Comparison of ENCODE assay signal across 23 cellular contexts in genomic region chr11:85937838-85938237, GRCh38.
"Had no signal": no experiment of that assay in that cellular context is flagged by ENCODE, and none has a peak within 500 bp of the region (broad histone marks: within the 10 kb centered on the region; RNA-seq: fewer than 3 reads in every experiment).

No MANE protein-coding gene starts in this region.

- DNase-seq: Karpas-422, KG1, MG63, NCI-H1092, NCI-H1105 treated with DMSO at 0.1 percent for 48 hours, NCI-H1417 treated with DMSO at 0.1 percent for 48 hours, NCI-H146, NCI-H187, NCI-H2029, NCI-H2081 treated with DMSO at 0.1 percent for 48 hours, NCI-H2171, NCI-H226, NCI-H446, NCI-H510A, NCI-H524 treated with DMSO at 0.1 percent for 48 hours, NCI-H69, NCI-H774, PC-3, SHP77, SK-N-SH, SW 1271 had no signal

- H3K36me3 ChIP-seq: MG63 had no signal

- H3K27ac ChIP-seq: HL-60, RWPE1 had no signal

- H3K4me3 ChIP-seq: MG63 had no signal

- H3K9me3 ChIP-seq: MG63, SK-N-SH had no signal

- H3K27me3 ChIP-seq: MG63 had no signal

- H3K9ac ChIP-seq: SK-N-SH had no signal
